Comparison of ENCODE assay signal across 27 cellular contexts in the genomic region with DNA sequence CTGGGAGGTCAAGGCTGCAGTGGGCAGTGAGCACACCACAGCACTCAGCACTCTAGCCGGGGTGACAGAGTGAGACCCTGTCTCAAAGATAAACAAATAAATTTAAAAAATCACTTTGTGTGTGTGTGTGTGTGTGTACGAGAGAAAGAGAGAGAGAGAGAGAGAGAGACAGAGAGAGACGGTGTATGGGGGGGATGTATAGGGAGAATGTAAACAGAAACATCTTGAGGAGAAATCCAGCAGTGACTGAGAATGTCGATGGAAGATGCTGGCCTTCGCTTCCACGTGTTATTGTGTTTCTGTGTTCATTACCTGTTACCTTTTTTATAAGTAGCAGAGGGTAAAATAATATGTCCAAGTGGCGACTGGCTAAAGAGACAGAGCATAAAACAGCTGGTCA.
"Had no signal": no experiment of that assay in that cellular context is flagged by ENCODE, and none has a peak within 500 bp of the region (broad histone marks: within the 10 kb centered on the region; RNA-seq: fewer than 3 reads in every experiment).

No MANE protein-coding gene starts in this region.

- H3K27me3 ChIP-seq: body of pancreas, Peyer's patch had no signal

- H3K4me1 Mint-ChIP-seq: activated B cell treated with CpG ODN at 0.5 μM for 24 hours had no signal

- ATAC-seq: activated naive CD4-positive, alpha-beta T cell treated with anti-CD3 and anti-CD28 coated beads, Interleukin-2, amount 50 U/mL, for 72 hours; activated naive CD8-positive, alpha-beta T cell treated with anti-CD3 and anti-CD28 coated beads, Interleukin-2, amount 50 U/mL, for 24 hours; activated T-cell treated with anti-CD3 and anti-CD28 coated beads, Interleukin-2, amount 50 U/mL, for 4 hours; body of pancreas had no signal

- H3K27ac ChIP-seq: ascending aorta, body of pancreas, Peyer's patch, RWPE1 had no signal

- H3K9me3 ChIP-seq: ascending aorta, body of pancreas, Peyer's patch had no signal

- H3K27me3 Mint-ChIP-seq: activated CD4-positive, alpha-beta T cell treated with anti-CD3 and anti-CD28 coated beads, Interleukin-2, amount 10 ng/mL, durations not matched to agents 24 days and 14 days had no signal

- H3K9me3 Mint-ChIP-seq: activated B cell treated with CpG ODN at 0.5 μM for 24 hours; activated T-cell treated with anti-CD3 and anti-CD28 coated beads, Interleukin-2, amount 50 U/mL, for 4 hours had no signal

- H3K4me3 Mint-ChIP-seq: activated B cell treated with CpG ODN at 0.5 μM for 24 hours; activated CD4-positive, alpha-beta T cell treated with anti-CD3 and anti-CD28 coated beads, Interleukin-2, amount 10 ng/mL, durations not matched to agents 24 days and 14 days; activated naive CD8-positive, alpha-beta T cell treated with anti-CD3 and anti-CD28 coated beads, Interleukin-2, amount 50 U/mL, for 24 hours; T-helper 1 cell treated with Interleukin-12 subunit alpha and Interleukin-12 subunit beta and Interleukin-4 antibody, amounts not matched to agents 30 μg/mL and 1 μg/mL, for 36 hours had no signal

- H3K36me3 ChIP-seq: ascending aorta, Peyer's patch had no signal

- DNase-seq: activated B cell treated with CpG ODN at 0.5 μM for 24 hours; activated CD4-positive, alpha-beta T cell treated with anti-CD3 and anti-CD28 coated beads for 1 hour; activated CD4-positive, alpha-beta T cell treated with anti-CD3 and anti-CD28 coated beads, Interleukin-2, amount 10 ng/mL, durations not matched to agents 24 days and 14 days; activated CD4-positive, alpha-beta T cell treated with anti-CD3 and anti-CD28 coated beads, Interleukin-2, amount 50 U/mL, for 48 hours; activated CD8-positive, alpha-beta memory T cell treated with anti-CD3 and anti-CD28 coated beads for 24 hours; activated effector memory CD4-positive, alpha-beta T cell treated with anti-CD3 and anti-CD28 coated beads, Interleukin-2, amount 50 U/mL, for 16 hours; activated naive CD4-positive, alpha-beta T cell treated with Interleukin-2 at 50 U/mL for 16 hours; activated naive CD8-positive, alpha-beta T cell treated with anti-CD3 and anti-CD28 coated beads, Interleukin-2, amount 50 U/mL, for 24 hours; activated T-cell treated with anti-CD3 and anti-CD28 coated beads, Interleukin-2, amount 50 U/mL, for 4 hours; amniotic stem cell; body of pancreas; cerebellar nuclear complex; Karpas-422; MM.1S; NCI-H1105 treated with DMSO at 0.1 percent for 48 hours; NCI-H1436 treated with DMSO at 0.1 percent for 48 hours; NCI-H187; NCI-H2081 treated with DMSO at 0.1 percent for 48 hours; NCI-H446; NCI-H524; Peyer's patch; Right ventricle myocardium superior; T-helper 9 cell had no signal

- H3K4me1 ChIP-seq: ascending aorta, body of pancreas, Peyer's patch had no signal

- H3K4me3 ChIP-seq: ascending aorta, body of pancreas, Peyer's patch had no signal

- H3K27ac Mint-ChIP-seq: activated B cell treated with CpG ODN at 0.5 μM for 24 hours; activated CD4-positive, alpha-beta T cell treated with anti-CD3 and anti-CD28 coated beads, Interleukin-2, amount 10 ng/mL, durations not matched to agents 24 days and 14 days; activated naive CD4-positive, alpha-beta T cell treated with anti-CD3 and anti-CD28 coated beads, Interleukin-2, amount 50 U/mL, for 72 hours; activated naive CD8-positive, alpha-beta T cell treated with anti-CD3 and anti-CD28 coated beads, Interleukin-2, amount 50 U/mL, for 24 hours; T-helper 1 cell treated with Interleukin-12 subunit alpha and Interleukin-12 subunit beta and Interleukin-4 antibody, amounts not matched to agents 30 μg/mL and 1 μg/mL, for 36 hours had no signal
